Comparison of ENCODE assay signal across 18 cellular contexts in the genomic region with DNA sequence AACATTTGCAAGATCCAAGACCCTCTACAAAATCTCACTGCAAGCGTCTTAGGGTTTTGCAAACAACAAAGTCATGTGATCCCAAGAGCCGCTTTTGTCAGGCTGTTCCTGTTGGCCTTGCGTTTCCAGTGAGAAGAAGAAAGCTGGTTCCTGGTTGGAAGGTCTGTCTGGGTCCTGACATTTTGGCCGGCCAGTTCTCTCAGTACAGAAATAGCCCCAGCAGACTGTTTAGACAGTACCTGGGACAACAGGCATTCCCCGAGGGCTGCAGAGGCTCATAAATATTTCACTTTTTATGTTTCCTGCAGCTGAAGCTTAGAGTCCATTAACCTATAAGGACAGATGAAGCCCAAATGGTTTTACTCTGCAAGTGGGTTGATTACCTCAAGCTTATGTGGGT. TPM values are rescaled to one million over a fixed set of nuclear protein-coding genes. Genes with fewer than 3 reads are reported as not detected.
DNase-seq lines count a peak whose midpoint lies in the region; ATAC-seq and TF ChIP-seq lines count a peak whose summit lies in the region.
"Had no signal": no experiment of that assay in that cellular context is flagged by ENCODE, and none has a peak within 500 bp of the region (broad histone marks: within the 10 kb centered on the region; RNA-seq: fewer than 3 reads in every experiment).

No MANE protein-coding gene starts in this region.

- peaks cover 16% of the 10 kb centered on the region for H3K27me3 Mint-ChIP-seq in nephron progenitor cell (ENCODE audit: low read depth, poor library complexity)
- H3K27me3 Mint-ChIP-seq: CD4-positive, alpha-beta memory T cell had no signal

- ATAC-seq in heart right ventricle = peak in 3 of 8 donors; percentile 33 to 59 (median 52)

- peaks cover 14% of the 10 kb centered on the region for H3K36me3 Mint-ChIP-seq in nephron progenitor cell (ENCODE audit: low read depth)
- H3K36me3 Mint-ChIP-seq: CD4-positive, alpha-beta memory T cell had no signal

- no peak overlapping the region for H3K4me3 ChIP-seq in HEK293 (ENCODE audit: low read depth, low read length)
- H3K4me3 ChIP-seq in SK-N-MC = no peak overlapping the region
- H3K4me3 ChIP-seq in heart right ventricle = no peak overlapping the region

- POLR2A ChIA-PET in HEK293 (lab: Yijun Ruan, JAX) = interaction anchor here (0.7 kb wide), 1 partner anchor 736 kb away, joined by 3 read pairs; no protein-coding TSS in a partner anchor

- no peaks in the 10 kb centered on the region for H3K9me3 ChIP-seq in HEK293 (ENCODE audit: control insufficient read depth, insufficient read depth, low read depth, low read length)
- H3K9me3 ChIP-seq in SK-N-MC (ENCODE audit: low read depth, low read length) = no peaks in the 10 kb centered on the region
- H3K9me3 ChIP-seq in heart right ventricle = no peaks in the 10 kb centered on the region
- H3K9me3 ChIP-seq: Caco-2 had no signal

- no peak overlapping the region for H3K27ac ChIP-seq in HEK293 (ENCODE audit: extremely low read depth, low read depth, low read length)
- 0 out of 2 replicates have a peak overlapping the region, but pooled peaks have one; percentile 10 for H3K27ac ChIP-seq in SK-N-MC
- H3K27ac ChIP-seq in heart right ventricle = peak overlapping the region in 9 of 10 donors; percentile 62 to 90 (median 83)

- no peaks in the 10 kb centered on the region for H3K27me3 ChIP-seq in heart right ventricle

- DNase-seq in SK-N-MC (ENCODE audit: low read depth, low spot score) (no peak), heart right ventricle (no peak), nephron progenitor cell (no peak), NCI-H1417 treated with DMSO at 0.1 percent for 48 hours (lab: John Stamatoyannopoulos, UW) (no peak), KG1 (lab: John Stamatoyannopoulos, UW) (no peak), SIG-M5 (lab: John Stamatoyannopoulos, UW) (no peak)
- DNase-seq: Caco-2; CD4-positive, alpha-beta memory T cell; DMS 273 treated with DMSO at 0.1 percent for 48 hours; DMS79 treated with DMSO at 0.1 percent for 48 hours; NCI-H1105; NCI-H2081; NCI-H2171; NCI-H345; NCI-H524; NCI-H82; OCI-M1 had no signal

- CTCF ChIA-PET in HEK293 (lab: Yijun Ruan, JAX) = interaction anchor here (1.2 kb wide), 1 partner anchor 14 kb away, joined by 3 read pairs; no protein-coding TSS in a partner anchor

- no peak overlapping the region for H3K9ac ChIP-seq in SK-N-MC (ENCODE audit: insufficient read length)

- 74 to 75% methylated on average over 5 of the region's 5 CpGs for WGBS in heart right ventricle, 2 donors

- H3K36me3 ChIP-seq in HEK293 (ENCODE audit: control insufficient read depth in 2 of 2, insufficient read depth in 1 of 2, low read length in 2 of 2) = peaks cover 4 to 5% of the 10 kb centered on the region in 2 experiments; a peak in 2 of 3 replicates
- peaks cover 34% of the 10 kb centered on the region for H3K36me3 ChIP-seq in SK-N-MC (ENCODE audit: insufficient read depth, low read length)
- H3K36me3 ChIP-seq in heart right ventricle = peaks cover 0 to 6% (median 0%) of the 10 kb centered on the region in 9 donors

- H3K4me1 Mint-ChIP-seq in nephron progenitor cell = peaks cover 85% of the 10 kb centered on the region

- no peaks in the 10 kb centered on the region for H3K4me1 ChIP-seq in HEK293 (ENCODE audit: control insufficient read depth, insufficient read depth, low read length)
- peaks cover 0 to 70% (median 34%) of the 10 kb centered on the region in 9 donors for H3K4me1 ChIP-seq in heart right ventricle
- H3K4me1 ChIP-seq: Caco-2 had no signal

- no peak overlapping the region for H3K4me3 Mint-ChIP-seq in nephron progenitor cell
- H3K4me3 Mint-ChIP-seq: CD4-positive, alpha-beta memory T cell had no signal

- intact Hi-C loops in heart right ventricle (cut with DNase I) = no loop called here

- TF ChIP-seq CTCF in HEK293 (tag by site-specific recombination; IDR thresholded peaks at IDR 0.05) = no peak
- no peak for TF ChIP-seq CTCF in heart right ventricle (IDR thresholded peaks at IDR 0.05)
- TF ChIP-seq CTCF in nephron progenitor cell (IDR thresholded peaks at IDR 0.05) = no peak

- H3K27ac Mint-ChIP-seq in nephron progenitor cell = peak overlapping the region; percentile 91

- H3K9me3 Mint-ChIP-seq in nephron progenitor cell = no peaks in the 10 kb centered on the region
- H3K9me3 Mint-ChIP-seq: CD4-positive, alpha-beta memory T cell had no signal

TF ChIP-seq in HEK293, 187 proteins besides CTCF, POLR2A, EP300 and RAD21:
- TF ChIP-seq KLF9 (tag by site-specific recombination; IDR thresholded peaks at IDR 0.05; ENCODE audit: low read depth) (no peak), ZNF341 (tag by site-specific recombination; IDR thresholded peaks at IDR 0.05; ENCODE audit: low read depth) (peak; percentile 61), MEIS1 (CRISPR knock-in tag; IDR thresholded peaks at IDR 0.05; ENCODE audit: borderline replicate concordance) (no peak), ZNF394 (tag by site-specific recombination; IDR thresholded peaks at IDR 0.05; ENCODE audit: borderline replicate concordance) (no peak), SP7 (tag by site-specific recombination; IDR thresholded peaks at IDR 0.05) (no peak), HOXA7 (CRISPR knock-in tag; IDR thresholded peaks at IDR 0.05; ENCODE audit: borderline replicate concordance) (no peak), ZNF843 (tag by site-specific recombination; IDR thresholded peaks at IDR 0.05) (no peak)
- TF ChIP-seq, protein P1, sequence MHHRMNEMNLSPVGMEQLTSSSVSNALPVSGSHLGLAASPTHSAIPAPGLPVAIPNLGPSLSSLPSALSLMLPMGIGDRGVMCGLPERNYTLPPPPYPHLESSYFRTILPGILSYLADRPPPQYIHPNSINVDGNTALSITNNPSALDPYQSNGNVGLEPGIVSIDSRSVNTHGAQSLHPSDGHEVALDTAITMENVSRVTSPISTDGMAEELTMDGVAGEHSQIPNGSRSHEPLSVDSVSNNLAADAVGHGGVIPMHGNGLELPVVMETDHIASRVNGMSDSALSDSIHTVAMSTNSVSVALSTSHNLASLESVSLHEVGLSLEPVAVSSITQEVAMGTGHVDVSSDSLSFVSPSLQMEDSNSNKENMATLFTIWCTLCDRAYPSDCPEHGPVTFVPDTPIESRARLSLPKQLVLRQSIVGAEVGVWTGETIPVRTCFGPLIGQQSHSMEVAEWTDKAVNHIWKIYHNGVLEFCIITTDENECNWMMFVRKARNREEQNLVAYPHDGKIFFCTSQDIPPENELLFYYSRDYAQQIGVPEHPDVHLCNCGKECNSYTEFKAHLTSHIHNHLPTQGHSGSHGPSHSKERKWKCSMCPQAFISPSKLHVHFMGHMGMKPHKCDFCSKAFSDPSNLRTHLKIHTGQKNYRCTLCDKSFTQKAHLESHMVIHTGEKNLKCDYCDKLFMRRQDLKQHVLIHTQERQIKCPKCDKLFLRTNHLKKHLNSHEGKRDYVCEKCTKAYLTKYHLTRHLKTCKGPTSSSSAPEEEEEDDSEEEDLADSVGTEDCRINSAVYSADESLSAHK (tag by site-specific recombination; IDR thresholded peaks at IDR 0.05) = no peak

RNA-seq across cellular contexts. Expression of a gene that starts 8.6 kb away (rescaled TPM):
- total RNA-seq in heart right ventricle = 10 to 100 TPM; 24.5 to 51.4 (median 35.5) TPM
- polyA plus RNA-seq in heart right ventricle = 10 to 100 TPM; 10.6 to 15.0 TPM
